1 cellular context compared by ENCODE assay signal in genomic region chr1:178684111-178684510, GRCh38.
TF ChIP-seq lines count a peak whose summit lies in the region.

No MANE protein-coding gene starts in this region.

TF ChIP-seq in GM12878, 131 proteins besides CTCF, POLR2A, EP300 and RAD21 (continued from another document):
- TF ChIP-seq IRF3 (IDR thresholded peaks at IDR 0.05) = no peak
- no peak for TF ChIP-seq BHLHE40 (IDR thresholded peaks at IDR 0.05; ENCODE audit: borderline replicate concordance in 1 of 2, low read depth in 2 of 2, low read length in 1 of 2)
- TF ChIP-seq NRF1 (conservative IDR thresholded peaks at IDR 0.05; ENCODE audit: low read depth, low read length) = no peak
